ENCODE assay signal across 1 cellular context in the genomic region with DNA sequence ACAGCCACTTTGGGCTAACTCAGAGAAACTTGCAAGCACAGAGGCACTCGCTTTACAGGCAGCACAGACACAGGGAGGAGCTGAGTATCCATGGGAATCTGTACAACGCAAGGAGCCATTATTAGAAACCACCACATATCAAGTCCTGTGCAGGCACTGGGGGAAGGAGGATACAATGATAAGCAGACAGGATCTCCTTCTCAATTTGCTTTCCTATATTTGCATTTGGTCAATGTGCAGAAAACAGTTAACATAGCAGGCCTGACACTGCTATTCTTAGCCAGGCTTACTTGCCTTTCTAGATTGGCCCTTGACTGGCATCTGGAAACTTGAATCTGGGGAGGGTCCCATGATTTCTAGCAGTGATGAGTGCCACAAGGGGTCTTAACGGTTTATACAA.
TF ChIP-seq lines count a peak whose summit lies in the region.

No MANE protein-coding gene starts in this region.

TF ChIP-seq in K562, 482 proteins besides CTCF, POLR2A, EP300 and RAD21 (continued from another document and continues in another):
- TF ChIP-seq, protein P1, sequence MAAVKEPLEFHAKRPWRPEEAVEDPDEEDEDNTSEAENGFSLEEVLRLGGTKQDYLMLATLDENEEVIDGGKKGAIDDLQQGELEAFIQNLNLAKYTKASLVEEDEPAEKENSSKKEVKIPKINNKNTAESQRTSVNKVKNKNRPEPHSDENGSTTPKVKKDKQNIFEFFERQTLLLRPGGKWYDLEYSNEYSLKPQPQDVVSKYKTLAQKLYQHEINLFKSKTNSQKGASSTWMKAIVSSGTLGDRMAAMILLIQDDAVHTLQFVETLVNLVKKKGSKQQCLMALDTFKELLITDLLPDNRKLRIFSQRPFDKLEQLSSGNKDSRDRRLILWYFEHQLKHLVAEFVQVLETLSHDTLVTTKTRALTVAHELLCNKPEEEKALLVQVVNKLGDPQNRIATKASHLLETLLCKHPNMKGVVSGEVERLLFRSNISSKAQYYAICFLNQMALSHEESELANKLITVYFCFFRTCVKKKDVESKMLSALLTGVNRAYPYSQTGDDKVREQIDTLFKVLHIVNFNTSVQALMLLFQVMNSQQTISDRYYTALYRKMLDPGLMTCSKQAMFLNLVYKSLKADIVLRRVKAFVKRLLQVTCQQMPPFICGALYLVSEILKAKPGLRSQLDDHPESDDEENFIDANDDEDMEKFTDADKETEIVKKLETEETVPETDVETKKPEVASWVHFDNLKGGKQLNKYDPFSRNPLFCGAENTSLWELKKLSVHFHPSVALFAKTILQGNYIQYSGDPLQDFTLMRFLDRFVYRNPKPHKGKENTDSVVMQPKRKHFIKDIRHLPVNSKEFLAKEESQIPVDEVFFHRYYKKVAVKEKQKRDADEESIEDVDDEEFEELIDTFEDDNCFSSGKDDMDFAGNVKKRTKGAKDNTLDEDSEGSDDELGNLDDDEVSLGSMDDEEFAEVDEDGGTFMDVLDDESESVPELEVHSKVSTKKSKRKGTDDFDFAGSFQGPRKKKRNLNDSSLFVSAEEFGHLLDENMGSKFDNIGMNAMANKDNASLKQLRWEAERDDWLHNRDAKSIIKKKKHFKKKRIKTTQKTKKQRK (IDR thresholded peaks at IDR 0.05; ENCODE audit: borderline replicate concordance, low read depth, low read length), result no peak
- no peak for TF ChIP-seq ZNF124 (CRISPR knock-in tag; IDR thresholded peaks at IDR 0.05)
- TF ChIP-seq NBN (IDR thresholded peaks at IDR 0.05; ENCODE audit: low read depth), result peak; percentile 80; the same call in 1 of the 2 replicates
- TF ChIP-seq, protein P2, sequence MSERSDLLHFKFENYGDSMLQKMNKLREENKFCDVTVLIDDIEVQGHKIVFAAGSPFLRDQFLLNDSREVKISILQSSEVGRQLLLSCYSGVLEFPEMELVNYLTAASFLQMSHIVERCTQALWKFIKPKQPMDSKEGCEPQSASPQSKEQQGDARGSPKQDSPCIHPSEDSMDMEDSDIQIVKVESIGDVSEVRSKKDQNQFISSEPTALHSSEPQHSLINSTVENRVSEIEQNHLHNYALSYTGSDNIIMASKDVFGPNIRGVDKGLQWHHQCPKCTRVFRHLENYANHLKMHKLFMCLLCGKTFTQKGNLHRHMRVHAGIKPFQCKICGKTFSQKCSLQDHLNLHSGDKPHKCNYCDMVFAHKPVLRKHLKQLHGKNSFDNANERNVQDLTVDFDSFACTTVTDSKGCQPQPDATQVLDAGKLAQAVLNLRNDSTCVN (CRISPR knock-in tag; IDR thresholded peaks at IDR 0.05), result no peak
- TF ChIP-seq RBM14 (IDR thresholded peaks at IDR 0.05; ENCODE audit: borderline replicate concordance, insufficient read depth, low read depth, low read length), result no peak
- peak; percentile 73 for TF ChIP-seq MBD2 (IDR thresholded peaks at IDR 0.05; ENCODE audit: borderline replicate concordance, low read depth)
- TF ChIP-seq, protein P3, sequence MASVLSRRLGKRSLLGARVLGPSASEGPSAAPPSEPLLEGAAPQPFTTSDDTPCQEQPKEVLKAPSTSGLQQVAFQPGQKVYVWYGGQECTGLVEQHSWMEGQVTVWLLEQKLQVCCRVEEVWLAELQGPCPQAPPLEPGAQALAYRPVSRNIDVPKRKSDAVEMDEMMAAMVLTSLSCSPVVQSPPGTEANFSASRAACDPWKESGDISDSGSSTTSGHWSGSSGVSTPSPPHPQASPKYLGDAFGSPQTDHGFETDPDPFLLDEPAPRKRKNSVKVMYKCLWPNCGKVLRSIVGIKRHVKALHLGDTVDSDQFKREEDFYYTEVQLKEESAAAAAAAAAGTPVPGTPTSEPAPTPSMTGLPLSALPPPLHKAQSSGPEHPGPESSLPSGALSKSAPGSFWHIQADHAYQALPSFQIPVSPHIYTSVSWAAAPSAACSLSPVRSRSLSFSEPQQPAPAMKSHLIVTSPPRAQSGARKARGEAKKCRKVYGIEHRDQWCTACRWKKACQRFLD (CRISPR knock-in tag; IDR thresholded peaks at IDR 0.05), result peak; percentile 91
- no peak for TF ChIP-seq CAMTA2 (CRISPR knock-in tag; conservative IDR thresholded peaks at IDR 0.05)
- no peak for TF ChIP-seq ZBTB17 (CRISPR knock-in tag; IDR thresholded peaks at IDR 0.05)
- peak; percentile 92 for TF ChIP-seq NCOA1 (IDR thresholded peaks at IDR 0.05; ENCODE audit: low read depth)
- TF ChIP-seq TCF3 (CRISPR knock-in tag; IDR thresholded peaks at IDR 0.05), result peak; percentile 100
- TF ChIP-seq ZNF717 (CRISPR knock-in tag; IDR thresholded peaks at IDR 0.05), result no peak
- TF ChIP-seq RBM15 (IDR thresholded peaks at IDR 0.05; ENCODE audit: insufficient read depth, low read length), result no peak
- peak; percentile 63 for TF ChIP-seq MEIS2 (IDR thresholded peaks at IDR 0.05; ENCODE audit: partially characterized antibody)
- TF ChIP-seq OTX1 (CRISPR knock-in tag; IDR thresholded peaks at IDR 0.05), result no peak
- TF ChIP-seq NELFE (IDR thresholded peaks at IDR 0.05; ENCODE audit: insufficient read depth, insufficient read length), result no peak
- TF ChIP-seq ZKSCAN8 (CRISPR knock-in tag; IDR thresholded peaks at IDR 0.05), result peak; percentile 82
- TF ChIP-seq, protein P4, sequence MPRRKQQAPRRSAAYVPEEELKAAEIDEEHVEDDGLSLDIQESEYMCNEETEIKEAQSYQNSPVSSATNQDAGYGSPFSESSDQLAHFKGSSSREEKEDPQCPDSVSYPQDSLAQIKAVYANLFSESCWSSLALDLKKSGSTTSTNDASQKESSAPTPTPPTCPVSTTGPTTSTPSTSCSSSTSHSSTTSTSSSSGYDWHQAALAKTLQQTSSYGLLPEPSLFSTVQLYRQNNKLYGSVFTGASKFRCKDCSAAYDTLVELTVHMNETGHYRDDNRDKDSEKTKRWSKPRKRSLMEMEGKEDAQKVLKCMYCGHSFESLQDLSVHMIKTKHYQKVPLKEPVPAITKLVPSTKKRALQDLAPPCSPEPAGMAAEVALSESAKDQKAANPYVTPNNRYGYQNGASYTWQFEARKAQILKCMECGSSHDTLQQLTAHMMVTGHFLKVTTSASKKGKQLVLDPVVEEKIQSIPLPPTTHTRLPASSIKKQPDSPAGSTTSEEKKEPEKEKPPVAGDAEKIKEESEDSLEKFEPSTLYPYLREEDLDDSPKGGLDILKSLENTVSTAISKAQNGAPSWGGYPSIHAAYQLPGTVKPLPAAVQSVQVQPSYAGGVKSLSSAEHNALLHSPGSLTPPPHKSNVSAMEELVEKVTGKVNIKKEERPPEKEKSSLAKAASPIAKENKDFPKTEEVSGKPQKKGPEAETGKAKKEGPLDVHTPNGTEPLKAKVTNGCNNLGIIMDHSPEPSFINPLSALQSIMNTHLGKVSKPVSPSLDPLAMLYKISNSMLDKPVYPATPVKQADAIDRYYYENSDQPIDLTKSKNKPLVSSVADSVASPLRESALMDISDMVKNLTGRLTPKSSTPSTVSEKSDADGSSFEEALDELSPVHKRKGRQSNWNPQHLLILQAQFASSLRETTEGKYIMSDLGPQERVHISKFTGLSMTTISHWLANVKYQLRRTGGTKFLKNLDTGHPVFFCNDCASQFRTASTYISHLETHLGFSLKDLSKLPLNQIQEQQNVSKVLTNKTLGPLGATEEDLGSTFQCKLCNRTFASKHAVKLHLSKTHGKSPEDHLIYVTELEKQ (CRISPR knock-in tag; IDR thresholded peaks at IDR 0.05), result no peak
- peak; percentile 70; the same call in 1 of the 2 replicates for TF ChIP-seq ZNF274 (IDR thresholded peaks at IDR 0.05; ENCODE audit: borderline replicate concordance, low read depth, low read length)
- peak; percentile 99 for TF ChIP-seq PML (IDR thresholded peaks at IDR 0.05; ENCODE audit: low read length)
- TF ChIP-seq ZBTB1 (CRISPR knock-in tag; IDR thresholded peaks at IDR 0.05; ENCODE audit: borderline replicate concordance, low read depth), result no peak
- TF ChIP-seq XRCC5 (IDR thresholded peaks at IDR 0.05; ENCODE audit: low read depth, low read length), result no peak
- TF ChIP-seq ZNF143 (CRISPR knock-in tag; IDR thresholded peaks at IDR 0.05), result no peak
- peak; percentile 97 for TF ChIP-seq FOXM1 (IDR thresholded peaks at IDR 0.05; ENCODE audit: low read depth)
- TF ChIP-seq FOXM1 (CRISPR knock-in tag; IDR thresholded peaks at IDR 0.05; ENCODE audit: low read depth), result no peak
- TF ChIP-seq ILF3 (IDR thresholded peaks at IDR 0.05; ENCODE audit: borderline replicate concordance), result no peak
- TF ChIP-seq, protein P5, sequence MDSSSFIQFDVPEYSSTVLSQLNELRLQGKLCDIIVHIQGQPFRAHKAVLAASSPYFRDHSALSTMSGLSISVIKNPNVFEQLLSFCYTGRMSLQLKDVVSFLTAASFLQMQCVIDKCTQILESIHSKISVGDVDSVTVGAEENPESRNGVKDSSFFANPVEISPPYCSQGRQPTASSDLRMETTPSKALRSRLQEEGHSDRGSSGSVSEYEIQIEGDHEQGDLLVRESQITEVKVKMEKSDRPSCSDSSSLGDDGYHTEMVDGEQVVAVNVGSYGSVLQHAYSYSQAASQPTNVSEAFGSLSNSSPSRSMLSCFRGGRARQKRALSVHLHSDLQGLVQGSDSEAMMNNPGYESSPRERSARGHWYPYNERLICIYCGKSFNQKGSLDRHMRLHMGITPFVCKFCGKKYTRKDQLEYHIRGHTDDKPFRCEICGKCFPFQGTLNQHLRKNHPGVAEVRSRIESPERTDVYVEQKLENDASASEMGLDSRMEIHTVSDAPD (CRISPR knock-in tag; IDR thresholded peaks at IDR 0.05), result no peak
- peak; percentile 91 for TF ChIP-seq HDAC2 (IDR thresholded peaks at IDR 0.05)
- TF ChIP-seq HDGF (IDR thresholded peaks at IDR 0.05), result no peak
- no peak for TF ChIP-seq HMG20A (CRISPR knock-in tag; conservative IDR thresholded peaks at IDR 0.05)
- no peak for TF ChIP-seq ELF1 (tag; IDR thresholded peaks at IDR 0.05)
- TF ChIP-seq, protein P6, sequence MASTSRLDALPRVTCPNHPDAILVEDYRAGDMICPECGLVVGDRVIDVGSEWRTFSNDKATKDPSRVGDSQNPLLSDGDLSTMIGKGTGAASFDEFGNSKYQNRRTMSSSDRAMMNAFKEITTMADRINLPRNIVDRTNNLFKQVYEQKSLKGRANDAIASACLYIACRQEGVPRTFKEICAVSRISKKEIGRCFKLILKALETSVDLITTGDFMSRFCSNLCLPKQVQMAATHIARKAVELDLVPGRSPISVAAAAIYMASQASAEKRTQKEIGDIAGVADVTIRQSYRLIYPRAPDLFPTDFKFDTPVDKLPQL (IDR thresholded peaks at IDR 0.05; ENCODE audit: extremely low read depth, insufficient read length), result no peak
- TF ChIP-seq CBFB (CRISPR knock-in tag; IDR thresholded peaks at IDR 0.05), result peak; percentile 90
- TF ChIP-seq, protein P7, sequence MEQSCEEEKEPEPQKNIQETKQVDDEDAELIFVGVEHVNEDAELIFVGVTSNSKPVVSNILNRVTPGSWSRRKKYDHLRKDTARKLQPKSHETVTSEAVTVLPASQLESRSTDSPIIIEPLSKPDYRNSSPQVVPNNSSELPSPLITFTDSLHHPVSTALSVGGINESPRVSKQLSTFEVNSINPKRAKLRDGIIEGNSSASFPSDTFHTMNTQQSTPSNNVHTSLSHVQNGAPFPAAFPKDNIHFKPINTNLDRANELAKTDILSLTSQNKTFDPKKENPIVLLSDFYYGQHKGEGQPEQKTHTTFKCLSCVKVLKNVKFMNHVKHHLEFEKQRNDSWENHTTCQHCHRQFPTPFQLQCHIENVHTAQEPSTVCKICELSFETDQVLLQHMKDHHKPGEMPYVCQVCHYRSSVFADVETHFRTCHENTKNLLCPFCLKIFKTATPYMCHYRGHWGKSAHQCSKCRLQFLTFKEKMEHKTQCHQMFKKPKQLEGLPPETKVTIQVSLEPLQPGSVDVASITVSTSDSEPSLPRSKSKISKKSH (CRISPR knock-in tag; IDR thresholded peaks at IDR 0.05), result no peak
- TF ChIP-seq ZNF224 (CRISPR knock-in tag; IDR thresholded peaks at IDR 0.05), result no peak
- TF ChIP-seq NR3C1 (CRISPR knock-in tag; IDR thresholded peaks at IDR 0.05), result no peak
- TF ChIP-seq PHF8 (IDR thresholded peaks at IDR 0.05; ENCODE audit: borderline replicate concordance, low read length), result no peak
- peak; percentile 74; the same call in 1 of the 2 replicates for TF ChIP-seq ETV5 (CRISPR knock-in tag; IDR thresholded peaks at IDR 0.05; ENCODE audit: low read depth)
- TF ChIP-seq ZNF316 (IDR thresholded peaks at IDR 0.05), result peak; percentile 53
- peak; percentile 44; the same call in 1 of the 2 replicates for TF ChIP-seq ESRRA (IDR thresholded peaks at IDR 0.05; ENCODE audit: borderline replicate concordance, low read depth)
- TF ChIP-seq BACH1 (tag; IDR thresholded peaks at IDR 0.05), result peak; percentile 45; the same call in 1 of the 2 replicates
- TF ChIP-seq ERF (CRISPR knock-in tag; IDR thresholded peaks at IDR 0.05), result no peak
- no peak for TF ChIP-seq TCF7L2 (IDR thresholded peaks at IDR 0.05; ENCODE audit: low read depth, low read length)
- no peak for TF ChIP-seq ZNF764 (CRISPR knock-in tag; IDR thresholded peaks at IDR 0.05; ENCODE audit: low read depth)
- TF ChIP-seq BDP1 (IDR thresholded peaks at IDR 0.05; ENCODE audit: insufficient read depth, insufficient read length), result no peak
- TF ChIP-seq, protein P8, sequence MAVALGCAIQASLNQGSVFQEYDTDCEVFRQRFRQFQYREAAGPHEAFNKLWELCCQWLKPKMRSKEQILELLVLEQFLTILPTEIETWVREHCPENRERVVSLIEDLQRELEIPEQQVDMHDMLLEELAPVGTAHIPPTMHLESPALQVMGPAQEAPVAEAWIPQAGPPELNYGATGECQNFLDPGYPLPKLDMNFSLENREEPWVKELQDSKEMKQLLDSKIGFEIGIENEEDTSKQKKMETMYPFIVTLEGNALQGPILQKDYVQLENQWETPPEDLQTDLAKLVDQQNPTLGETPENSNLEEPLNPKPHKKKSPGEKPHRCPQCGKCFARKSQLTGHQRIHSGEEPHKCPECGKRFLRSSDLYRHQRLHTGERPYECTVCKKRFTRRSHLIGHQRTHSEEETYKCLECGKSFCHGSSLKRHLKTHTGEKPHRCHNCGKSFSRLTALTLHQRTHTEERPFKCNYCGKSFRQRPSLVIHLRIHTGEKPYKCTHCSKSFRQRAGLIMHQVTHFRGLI (CRISPR knock-in tag; IDR thresholded peaks at IDR 0.05), result no peak; the same call in 1 of the 2 replicates
- TF ChIP-seq ZNF232 (CRISPR knock-in tag; IDR thresholded peaks at IDR 0.05), result no peak; the same call in 1 of the 2 replicates
- TF ChIP-seq, protein P9, sequence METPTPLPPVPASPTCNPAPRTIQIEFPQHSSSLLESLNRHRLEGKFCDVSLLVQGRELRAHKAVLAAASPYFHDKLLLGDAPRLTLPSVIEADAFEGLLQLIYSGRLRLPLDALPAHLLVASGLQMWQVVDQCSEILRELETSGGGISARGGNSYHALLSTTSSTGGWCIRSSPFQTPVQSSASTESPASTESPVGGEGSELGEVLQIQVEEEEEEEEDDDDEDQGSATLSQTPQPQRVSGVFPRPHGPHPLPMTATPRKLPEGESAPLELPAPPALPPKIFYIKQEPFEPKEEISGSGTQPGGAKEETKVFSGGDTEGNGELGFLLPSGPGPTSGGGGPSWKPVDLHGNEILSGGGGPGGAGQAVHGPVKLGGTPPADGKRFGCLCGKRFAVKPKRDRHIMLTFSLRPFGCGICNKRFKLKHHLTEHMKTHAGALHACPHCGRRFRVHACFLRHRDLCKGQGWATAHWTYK (CRISPR knock-in tag; IDR thresholded peaks at IDR 0.05), result no peak
- no peak for TF ChIP-seq ELF4 (CRISPR knock-in tag; IDR thresholded peaks at IDR 0.05)
- no peak for TF ChIP-seq ZNF57 (CRISPR knock-in tag; IDR thresholded peaks at IDR 0.05)
- peak; percentile 73 for TF ChIP-seq MAFG (tag; conservative IDR thresholded peaks at IDR 0.05)
- TF ChIP-seq PRMT5 (CRISPR knock-in tag; IDR thresholded peaks at IDR 0.05), result no peak
- TF ChIP-seq, protein P10, sequence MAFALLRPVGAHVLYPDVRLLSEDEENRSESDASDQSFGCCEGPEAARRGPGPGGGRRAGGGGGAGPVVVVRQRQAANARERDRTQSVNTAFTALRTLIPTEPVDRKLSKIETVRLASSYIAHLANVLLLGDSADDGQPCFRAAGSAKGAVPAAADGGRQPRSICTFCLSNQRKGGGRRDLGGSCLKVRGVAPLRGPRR (CRISPR knock-in tag; IDR thresholded peaks at IDR 0.05), result no peak
